29 cellular contexts compared by ENCODE assay signal in the genomic region with DNA sequence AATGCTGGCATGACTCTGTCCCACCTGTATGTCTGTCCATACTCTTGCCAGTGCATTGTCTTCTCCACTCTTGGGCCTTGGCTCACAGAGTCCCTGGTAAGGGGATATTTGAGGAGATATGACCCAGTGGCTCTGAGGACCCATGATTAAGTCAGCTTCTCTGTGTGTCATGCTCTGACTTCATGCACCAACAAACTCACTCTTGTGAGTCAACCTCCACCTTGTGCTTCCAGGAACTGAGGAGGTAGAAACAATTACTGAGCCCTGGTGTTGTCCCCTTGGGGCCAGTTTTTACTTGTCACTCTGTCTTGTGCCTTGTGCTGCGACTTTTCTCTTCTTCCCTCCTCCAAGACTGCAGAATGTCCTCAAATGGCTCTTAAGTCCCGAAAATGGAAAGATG.
DNase-seq lines count a peak whose midpoint lies in the region; ATAC-seq and TF ChIP-seq lines count a peak whose summit lies in the region.
"Had no signal": no experiment of that assay in that cellular context is flagged by ENCODE, and none has a peak within 500 bp of the region (broad histone marks: within the 10 kb centered on the region; RNA-seq: fewer than 3 reads in every experiment).

No MANE protein-coding gene starts in this region.

- H3K9me3 Mint-ChIP-seq in stimulated activated naive CD8-positive, alpha-beta T cell treated with anti-CD3 and anti-CD28 coated beads, Interleukin-15, amount 100 ng/mL, for 72 hours = no peaks in the 10 kb centered on the region
- H3K9me3 Mint-ChIP-seq: memory B cell had no signal

- H4K20me1 ChIP-seq in PC-3 (ENCODE audit: low read length) = no peaks in the 10 kb centered on the region

- H3K27ac Mint-ChIP-seq in stimulated activated naive CD8-positive, alpha-beta T cell treated with anti-CD3 and anti-CD28 coated beads, Interleukin-15, amount 100 ng/mL, for 72 hours = no peak overlapping the region
- H3K27ac Mint-ChIP-seq: CD14-positive monocyte, IgD-negative memory B cell, memory B cell, WTC11 had no signal

- no peak overlapping the region for H3K27ac ChIP-seq in PC-3 (ENCODE audit: low read length)
- no peak overlapping the region for H3K27ac ChIP-seq in foreskin keratinocyte
- H3K27ac ChIP-seq: breast epithelium, parathyroid adenoma, right atrium auricular region, SJSA1, uterus had no signal

- H2AFZ ChIP-seq in PC-3 (ENCODE audit: low read length) = no peak overlapping the region
- H2AFZ ChIP-seq: parathyroid adenoma had no signal

- peak; percentile 40 for ATAC-seq in PC-3
- ATAC-seq in foreskin keratinocyte = peak; percentile 60
- peak; percentile 66 for ATAC-seq in stimulated activated naive CD8-positive, alpha-beta T cell treated with anti-CD3 and anti-CD28 coated beads, Interleukin-15, amount 100 ng/mL, for 72 hours
- ATAC-seq in GM21526 (IDR thresholded peaks at IDR 0.05; ENCODE audit: low FRiP score, unreplicated experiment) = no peak
- ATAC-seq: WTC11 had no signal

- no peaks in the 10 kb centered on the region for H3K79me2 ChIP-seq in PC-3 (ENCODE audit: low read length)
- H3K79me2 ChIP-seq: parathyroid adenoma had no signal

- H3K27me3 ChIP-seq in PC-3 (ENCODE audit: low read length) (no peaks in the 10 kb centered on the region), foreskin keratinocyte (peaks cover 19% of the 10 kb centered on the region)
- H3K27me3 ChIP-seq: breast epithelium, right atrium auricular region, SJSA1, uterus had no signal

- intact Hi-C loops in PC-3 (cut with micrococcal nuclease) = no loop called here

- peaks cover 8% of the 10 kb centered on the region for H3K27me3 Mint-ChIP-seq in stimulated activated naive CD8-positive, alpha-beta T cell treated with anti-CD3 and anti-CD28 coated beads, Interleukin-15, amount 100 ng/mL, for 72 hours

- CTCF ChIA-PET in PC-3 (lab: Charles Lee) = no interaction called here

- DNase-seq in stimulated activated CD4-positive, alpha-beta T cell treated with anti-CD3 and anti-CD28 coated beads, Interleukin-1b, Interleukin-23, amount 100 ng/mL, for 48 hours = peak; percentile 30
- no peak for DNase-seq in stimulated activated CD4-positive, alpha-beta T cell treated with anti-CD3 and anti-CD28 coated beads, Interleukin-2, amount 100 ng/mL, for 48 hours
- DNase-seq in PC-3 (peak; percentile 43), foreskin keratinocyte (peak; percentile 8 to 58), COR-L47 (lab: John Stamatoyannopoulos, UW) (no peak), GDM1 (lab: John Stamatoyannopoulos, UW) (no peak)
- no peak for DNase-seq in stimulated activated naive CD8-positive, alpha-beta T cell treated with anti-CD3 and anti-CD28 coated beads, Interleukin-15, amount 100 ng/mL, for 72 hours
- DNase-seq: activated T-cell treated with anti-CD3 and anti-CD28 coated beads, Interleukin-2, amount 50 U/mL, for 1 hour; amygdala; effector CD4-positive, alpha-beta T cell; foreskin melanocyte; NCI-H1417 treated with DMSO at 0.1 percent for 48 hours; NCI-H2081 treated with DMSO at 0.1 percent for 48 hours; NCI-H345; NCI-H748 treated with DMSO at 0.1 percent for 48 hours; RPMI8226; stimulated activated CD4-positive, alpha-beta T cell treated with anti-CD3 and anti-CD28 coated beads, Interleukin-2, amount 100 ng/mL, for 24 hours; uterus had no signal

- TF ChIP-seq CTCF in PC-3 (conservative IDR thresholded peaks at IDR 0.05; ENCODE audit: low read depth, low read length) = no peak
- no peak for TF ChIP-seq CTCF in foreskin keratinocyte (conservative IDR thresholded peaks at IDR 0.05)

- H3K9me2 ChIP-seq in PC-3 (replicated peaks; ENCODE audit: low read length) = no peaks in the 10 kb centered on the region

- no peak overlapping the region for H3K4me2 ChIP-seq in PC-3 (ENCODE audit: low read length)
- H3K4me2 ChIP-seq: smooth muscle cell had no signal

- H3K9me3 ChIP-seq in PC-3 (ENCODE audit: low read length) = no peaks in the 10 kb centered on the region
- H3K9me3 ChIP-seq: breast epithelium, right atrium auricular region, SJSA1, uterus had no signal

- no peaks in the 10 kb centered on the region for H3K36me3 ChIP-seq in PC-3 (ENCODE audit: low read depth, low read length)
- H3K36me3 ChIP-seq: breast epithelium, right atrium auricular region, SJSA1, uterus had no signal

- H3K4me1 ChIP-seq in PC-3 (ENCODE audit: insufficient read depth, low read length) = no peaks in the 10 kb centered on the region
- H3K4me1 ChIP-seq in foreskin keratinocyte = peaks cover 5% of the 10 kb centered on the region
- H3K4me1 ChIP-seq: breast epithelium, parathyroid adenoma, right atrium auricular region, SJSA1, uterus had no signal

- H3K9ac ChIP-seq in PC-3 (ENCODE audit: low read length) = no peak overlapping the region
- H3K9ac ChIP-seq: parathyroid adenoma had no signal

- H3K4me3 Mint-ChIP-seq in stimulated activated naive CD8-positive, alpha-beta T cell treated with anti-CD3 and anti-CD28 coated beads, Interleukin-15, amount 100 ng/mL, for 72 hours = no peak overlapping the region
- H3K4me3 Mint-ChIP-seq: CD14-positive monocyte, IgD-negative memory B cell, memory B cell, neural crest cell, WTC11 had no signal

- no peaks in the 10 kb centered on the region for H3F3A ChIP-seq in PC-3 (ENCODE audit: low read length, unreplicated experiment)

- no peak overlapping the region for H3K4me3 ChIP-seq in PC-3 (ENCODE audit: low read length)
- H3K4me3 ChIP-seq: breast epithelium, right atrium auricular region, SJSA1, smooth muscle cell, uterus had no signal

- BruUV-seq in PC-3 (replicated peaks; lab: Mats Ljungman, UMichigan) = no TSS peak

- H3K4me1 Mint-ChIP-seq in stimulated activated naive CD8-positive, alpha-beta T cell treated with anti-CD3 and anti-CD28 coated beads, Interleukin-15, amount 100 ng/mL, for 72 hours = no peaks in the 10 kb centered on the region
- H3K4me1 Mint-ChIP-seq: CD14-positive monocyte, IgD-negative memory B cell, memory B cell, neural crest cell had no signal

- POLR2A ChIA-PET in PC-3 (lab: Charles Lee; ENCODE audit: unreplicated experiment) = no interaction called here

Comparison
In these comparisons a context has a peak if more than half of its experiments do, and no peak if none do; other contexts are left out.
1. DNase-seq: peak in stimulated activated CD4-positive, alpha-beta T cell treated with anti-CD3 and anti-CD28 coated beads, Interleukin-1b, Interleukin-23, amount 100 ng/mL, for 48 hours (single experiment), PC-3 (single experiment) and foreskin keratinocyte (2 of 2); none in stimulated activated CD4-positive, alpha-beta T cell treated with anti-CD3 and anti-CD28 coated beads, Interleukin-2, amount 100 ng/mL, for 48 hours (0 of 2), stimulated activated naive CD8-positive, alpha-beta T cell treated with anti-CD3 and anti-CD28 coated beads, Interleukin-15, amount 100 ng/mL, for 72 hours (0 of 2), COR-L47 (single experiment) and GDM1 (single experiment).